9 cellular contexts compared by ENCODE assay signal in the genomic region with DNA sequence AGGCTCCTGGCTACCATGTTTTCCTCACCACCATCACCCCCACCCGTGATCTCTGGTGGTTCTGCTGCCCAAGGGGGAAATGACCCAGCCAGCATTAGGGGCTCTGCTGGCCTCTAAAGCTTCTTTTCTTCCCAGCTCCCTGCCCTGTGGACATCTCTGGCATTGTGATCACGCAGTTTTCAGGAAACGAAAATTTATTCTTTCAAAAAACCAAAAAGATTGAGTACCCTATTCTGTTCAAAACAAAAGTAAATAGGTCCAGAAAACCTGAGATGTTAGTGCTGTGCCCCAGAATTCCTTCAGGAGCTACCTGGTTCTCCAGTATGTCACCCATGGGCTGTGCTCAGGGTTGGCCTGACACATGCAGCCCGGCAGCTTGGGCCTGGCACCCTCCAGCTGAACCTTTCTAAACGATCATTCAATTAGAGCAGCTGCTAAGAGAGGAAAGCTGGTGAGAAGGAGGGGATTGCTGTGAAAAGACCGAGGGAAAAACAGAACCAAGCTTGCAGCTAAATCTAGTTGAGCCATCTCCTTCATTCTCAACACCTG.
DNase-seq lines count a peak whose midpoint lies in the region; ATAC-seq, FAIRE-seq and TF ChIP-seq lines count a peak whose summit lies in the region.
"Had no signal": no experiment of that assay in that cellular context is flagged by ENCODE, and none has a peak within 500 bp of the region (broad histone marks: within the 10 kb centered on the region; RNA-seq: fewer than 3 reads in every experiment).

No MANE protein-coding gene starts in this region.

- TF ChIP-seq CTCF in CD8-positive, alpha-beta T cell (IDR thresholded peaks at IDR 0.05), result no peak
- TF ChIP-seq CTCF in KMS-11 (conservative IDR thresholded peaks at IDR 0.05; ENCODE audit: low read depth, low read length), result no peak
- TF ChIP-seq CTCF in activated B cell treated with CpG ODN at 0.5 μM for 24 hours (IDR thresholded peaks at IDR 0.05), result no peak

- peak overlapping the region; percentile 34 for H3K27ac Mint-ChIP-seq in CD8-positive, alpha-beta T cell
- H3K27ac Mint-ChIP-seq in activated B cell treated with CpG ODN at 0.5 μM for 24 hours, result peak overlapping the region; percentile 86

- H2AFZ ChIP-seq in KMS-11 (ENCODE audit: low read depth), result no peak overlapping the region

- H3K36me3 ChIP-seq in CD8-positive, alpha-beta T cell (ENCODE audit: insufficient read depth, low read length), result no peaks in the 10 kb centered on the region
- H3K36me3 ChIP-seq in KMS-11 (ENCODE audit: insufficient read depth) (no peaks in the 10 kb centered on the region), muscle layer of colon (ENCODE audit: insufficient read depth, low read length) (no peaks in the 10 kb centered on the region)
- H3K36me3 ChIP-seq: uterus had no signal

- no peak overlapping the region for H3K27ac ChIP-seq in CD8-positive, alpha-beta T cell (ENCODE audit: low read depth, low read length)
- peak overlapping the region; percentile 85 for H3K27ac ChIP-seq in KMS-11
- H3K27ac ChIP-seq in muscle layer of colon (ENCODE audit: low read depth, low read length), result peak overlapping the region; percentile 21
- H3K27ac ChIP-seq: uterus had no signal

- no peak for DNase-seq in CD8-positive, alpha-beta T cell
- DNase-seq in activated B cell treated with CpG ODN at 0.5 μM for 24 hours (no peak), urothelium cell line (ENCODE audit: low spot score) (no peak), 8988T (no peak), posterior vena cava (ENCODE audit: low spot score) (no peak)

- H3K4me1 ChIP-seq in CD8-positive, alpha-beta T cell (ENCODE audit: insufficient read depth, low read length), result peaks cover 6% of the 10 kb centered on the region
- H3K4me1 ChIP-seq in KMS-11 (ENCODE audit: low read depth, poor library complexity, severe bottlenecking) (peaks cover 71% of the 10 kb centered on the region), muscle layer of colon (ENCODE audit: insufficient read depth, low read length) (peaks cover 8% of the 10 kb centered on the region)
- H3K4me1 ChIP-seq: uterus had no signal

- H3K27me3 ChIP-seq in CD8-positive, alpha-beta T cell (ENCODE audit: insufficient read depth, low read length), result no peaks in the 10 kb centered on the region
- H3K27me3 ChIP-seq in KMS-11 (ENCODE audit: insufficient read depth, low read depth), result no peaks in the 10 kb centered on the region
- H3K27me3 ChIP-seq in muscle layer of colon (ENCODE audit: control insufficient read depth in 1 of 2, insufficient read depth in 2 of 2, low read length in 2 of 2), result no peaks in the 10 kb centered on the region
- H3K27me3 ChIP-seq: uterus had no signal

- H3K9me3 Mint-ChIP-seq in CD8-positive, alpha-beta T cell, result no peaks in the 10 kb centered on the region
- H3K9me3 Mint-ChIP-seq in activated B cell treated with CpG ODN at 0.5 μM for 24 hours, result no peaks in the 10 kb centered on the region

- CTCF ChIA-PET in CD8-positive, alpha-beta T cell (lab: Charles Lee), result interaction anchor here (0.7 to 4.5 kb wide), 39 partner anchors 8 to 533 kb away, joined by 3 to 138 read pairs (median 5); no protein-coding TSS in a partner anchor
- CTCF ChIA-PET in activated B cell treated with CpG ODN at 0.5 μM for 24 hours (lab: Charles Lee), result interaction anchor here (0.6 to 8.3 kb wide), 59 partner anchors 7 to 530 kb away, joined by 3 to 243 read pairs (median 5); no protein-coding TSS in a partner anchor

- H3K4me3 ChIP-seq in CD8-positive, alpha-beta T cell (ENCODE audit: low read depth, low read length), result no peak overlapping the region
- no peak overlapping the region for H3K4me3 ChIP-seq in KMS-11 (IDR thresholded peaks at IDR 0.05; ENCODE audit: insufficient read depth, low read depth, low read length)
- no peak overlapping the region for H3K4me3 ChIP-seq in muscle layer of colon (ENCODE audit: low read depth in 1 of 2, low read length in 2 of 2)
- H3K4me3 ChIP-seq: uterus had no signal

- intact Hi-C loops in CD8-positive, alpha-beta T cell (cut with DNase I, micrococcal nuclease), result loop anchor here (5.0 kb wide), 2 partner anchors 109 to 204 kb away; no protein-coding TSS in a partner anchor
- intact Hi-C loops in activated B cell treated with CpG ODN at 0.5 μM for 24 hours (cut with micrococcal nuclease) (loop anchor here (5.0 kb wide), 3 partner anchors 204 to 389 kb away; no protein-coding TSS in a partner anchor), posterior vena cava (cut with DNase I) (loop anchor here (5.0 kb wide), 2 partner anchors 289 to 294 kb away; no protein-coding TSS in a partner anchor)

- peaks cover 42% of the 10 kb centered on the region for H3K36me3 Mint-ChIP-seq in CD8-positive, alpha-beta T cell
- peaks cover 58% of the 10 kb centered on the region for H3K36me3 Mint-ChIP-seq in activated B cell treated with CpG ODN at 0.5 μM for 24 hours (ENCODE audit: low read depth)

- H3K4me2 ChIP-seq in KMS-11, result peak overlapping the region; percentile 91

- no peaks in the 10 kb centered on the region for H3K9me3 ChIP-seq in CD8-positive, alpha-beta T cell (ENCODE audit: low read length)
- no peaks in the 10 kb centered on the region for H3K9me3 ChIP-seq in muscle layer of colon (ENCODE audit: low read length)
- H3K9me3 ChIP-seq: uterus had no signal

- FAIRE-seq in urothelium cell line (lab: Jason Lieb, UNC), result no peak

- H3K27me3 Mint-ChIP-seq in CD8-positive, alpha-beta T cell (ENCODE audit: low read depth), result no peaks in the 10 kb centered on the region
- H3K27me3 Mint-ChIP-seq in activated B cell treated with CpG ODN at 0.5 μM for 24 hours, result no peaks in the 10 kb centered on the region

- POLR2A ChIA-PET in CD8-positive, alpha-beta T cell (lab: Charles Lee), result interaction anchor here (0.6 to 1.9 kb wide), 7 partner anchors 9 to 1367 kb away, joined by 3 to 11 read pairs (median 3); no protein-coding TSS in a partner anchor
- POLR2A ChIA-PET in activated B cell treated with CpG ODN at 0.5 μM for 24 hours (lab: Charles Lee), result interaction anchor here (0.5 to 2.4 kb wide), 16 partner anchors 10 to 526 kb away, joined by 3 to 47 read pairs (median 3); partner anchors contain the start of genes CCNT2 and MGAT5

- H3K9ac ChIP-seq in KMS-11, result peak overlapping the region; percentile 39; the same call in 1 of the 2 replicates
- no peak overlapping the region for H3K9ac ChIP-seq in muscle layer of colon (ENCODE audit: low read length)

- ATAC-seq in CD8-positive, alpha-beta T cell, result peak; percentile 12
- ATAC-seq in activated B cell treated with CpG ODN at 0.5 μM for 24 hours (ENCODE audit: low read depth), result no peak
- ATAC-seq in GM18870 (IDR thresholded peaks at IDR 0.05; ENCODE audit: unreplicated experiment), result no peak

- H3K79me2 ChIP-seq in KMS-11 (ENCODE audit: insufficient read depth, low read depth), result peaks cover 11% of the 10 kb centered on the region; the same call in 1 of the 2 replicates

- H4K20me1 ChIP-seq in KMS-11 (ENCODE audit: insufficient read depth), result no peaks in the 10 kb centered on the region

- H3K4me3 Mint-ChIP-seq in CD8-positive, alpha-beta T cell, result no peak overlapping the region
- peak overlapping the region; percentile 46 for H3K4me3 Mint-ChIP-seq in activated B cell treated with CpG ODN at 0.5 μM for 24 hours

- H3K4me1 Mint-ChIP-seq in CD8-positive, alpha-beta T cell (ENCODE audit: low read depth), result peaks cover 50% of the 10 kb centered on the region
- peaks cover 52% of the 10 kb centered on the region for H3K4me1 Mint-ChIP-seq in activated B cell treated with CpG ODN at 0.5 μM for 24 hours
